Comparison of ENCODE assay signal across 12 cellular contexts in the genomic region with DNA sequence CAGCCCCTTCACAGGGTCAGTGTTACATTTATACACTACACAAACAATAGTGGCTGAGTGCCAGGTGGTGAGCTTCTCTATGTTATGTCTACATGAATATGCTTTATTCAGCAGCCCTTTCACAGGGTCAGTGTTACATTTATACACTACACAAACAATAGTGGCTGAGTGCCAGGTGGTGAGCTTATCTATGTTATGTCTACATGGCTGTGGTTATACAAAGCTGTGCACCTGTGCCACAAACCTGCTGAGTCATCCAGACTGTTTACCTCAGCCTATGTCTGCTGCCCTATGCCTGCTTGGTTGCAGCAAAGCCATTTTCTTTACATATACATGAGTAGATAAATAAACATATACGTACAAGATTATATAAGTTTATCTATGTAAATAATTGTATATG.
DNase-seq lines count a peak whose midpoint lies in the region; ATAC-seq and TF ChIP-seq lines count a peak whose summit lies in the region.
"Had no signal": no experiment of that assay in that cellular context is flagged by ENCODE, and none has a peak within 500 bp of the region (broad histone marks: within the 10 kb centered on the region; RNA-seq: fewer than 3 reads in every experiment).

No MANE protein-coding gene starts in this region.

- WGBS in lower leg skin, 2 donors = 74 to 79% methylated on average over 1 of the region's 1 CpG
- WGBS in smooth muscle cell (ENCODE audit: low lambda C conversion rate) = 77% methylated on average over 1 of the region's 1 CpG

- H4K20me1 ChIP-seq in smooth muscle cell (ENCODE audit: low read depth) = no peaks in the 10 kb centered on the region

- H3K27me3 ChIP-seq in left lung (no peaks in the 10 kb centered on the region), smooth muscle cell (ENCODE audit: low read depth) (no peaks in the 10 kb centered on the region)

- intact Hi-C loops in left lung (cut with DNase I) (no loop called here), lower leg skin (cut with DNase I; ENCODE audit: low total_unique reads) (no loop called here)

- H3K4me1 ChIP-seq in left lung (no peaks in the 10 kb centered on the region), smooth muscle cell (ENCODE audit: low read depth) (no peaks in the 10 kb centered on the region)

- peak; percentile 45 for ATAC-seq in left lung
- ATAC-seq: activated naive CD4-positive, alpha-beta T cell treated with anti-CD3 and anti-CD28 coated beads, Interleukin-2, amount 50 U/mL, for 72 hours had no signal

- H3K9me3 ChIP-seq in left lung (peaks cover 0 to 17% of the 10 kb centered on the region in 2 donors), smooth muscle cell (replicated peaks; ENCODE audit: low read depth) (peaks cover 3% of the 10 kb centered on the region)

- no peak overlapping the region for H3K27ac ChIP-seq in left lung
- H3K27ac ChIP-seq in smooth muscle cell (ENCODE audit: low read depth) = no peak overlapping the region

- TF ChIP-seq CTCF in left lung (IDR thresholded peaks at IDR 0.05) (no peak), lower leg skin (IDR thresholded peaks at IDR 0.05) (no peak), smooth muscle cell (IDR thresholded peaks at IDR 0.05; ENCODE audit: borderline replicate concordance, insufficient read depth, poor library complexity, severe bottlenecking) (no peak)

- H3K4me3 ChIP-seq in left lung (no peak overlapping the region), lower leg skin (ENCODE audit: low read depth, poor library complexity, severe bottlenecking) (no peak overlapping the region), smooth muscle cell (no peak overlapping the region)

- no peaks in the 10 kb centered on the region for H3K36me3 ChIP-seq in left lung
- no peaks in the 10 kb centered on the region for H3K36me3 ChIP-seq in smooth muscle cell (ENCODE audit: low read depth)

- no peaks in the 10 kb centered on the region for H3K79me2 ChIP-seq in smooth muscle cell (ENCODE audit: low read depth)

- no peak overlapping the region for H3K4me2 ChIP-seq in smooth muscle cell

- peak; percentile 53 for DNase-seq in Daoy (ENCODE audit: low read depth)
- peak; percentile 20 for DNase-seq in NCI-H1092 (lab: John Stamatoyannopoulos, UW)
- DNase-seq in SHP77 treated with DMSO at 0.1 percent for 48 hours (lab: John Stamatoyannopoulos, UW) = peak; percentile 98
- DNase-seq in left lung = no peak
- DNase-seq in lower leg skin (ENCODE audit: low spot score in 2 of 2) = no peak
- no peak for DNase-seq in smooth muscle cell (lab: John Stamatoyannopoulos, UW; ENCODE audit: unreplicated experiment)
- no peak for DNase-seq in foreskin melanocyte
- DNase-seq in NCI-H1694 (lab: John Stamatoyannopoulos, UW) = no peak
- DNase-seq: activated CD4-positive, alpha-beta T cell treated with anti-CD3 and anti-CD28 coated beads for 4 hours; effector CD8-positive, alpha-beta T cell; SIG-M5 had no signal

- H3K9ac ChIP-seq in smooth muscle cell (ENCODE audit: low read depth) = no peak overlapping the region

- no peak for TF ChIP-seq POLR2A in lower leg skin (IDR thresholded peaks at IDR 0.05)

- no peaks in the 10 kb centered on the region for H3F3A ChIP-seq in smooth muscle cell (ENCODE audit: low read depth)

- H2AFZ ChIP-seq in smooth muscle cell (ENCODE audit: low read depth) = no peak overlapping the region

Comparison
In these comparisons a context has a peak if more than half of its experiments do, and no peak if none do; other contexts are left out.
1. DNase-seq: peak in Daoy (single experiment), NCI-H1092 (single experiment) and SHP77 treated with DMSO at 0.1 percent for 48 hours (single experiment); none in left lung (0 of 2), lower leg skin (0 of 2), smooth muscle cell (single experiment), foreskin melanocyte (single experiment) and NCI-H1694 (single experiment).